ENCODE assay signal across 1 cellular context in the genomic region with DNA sequence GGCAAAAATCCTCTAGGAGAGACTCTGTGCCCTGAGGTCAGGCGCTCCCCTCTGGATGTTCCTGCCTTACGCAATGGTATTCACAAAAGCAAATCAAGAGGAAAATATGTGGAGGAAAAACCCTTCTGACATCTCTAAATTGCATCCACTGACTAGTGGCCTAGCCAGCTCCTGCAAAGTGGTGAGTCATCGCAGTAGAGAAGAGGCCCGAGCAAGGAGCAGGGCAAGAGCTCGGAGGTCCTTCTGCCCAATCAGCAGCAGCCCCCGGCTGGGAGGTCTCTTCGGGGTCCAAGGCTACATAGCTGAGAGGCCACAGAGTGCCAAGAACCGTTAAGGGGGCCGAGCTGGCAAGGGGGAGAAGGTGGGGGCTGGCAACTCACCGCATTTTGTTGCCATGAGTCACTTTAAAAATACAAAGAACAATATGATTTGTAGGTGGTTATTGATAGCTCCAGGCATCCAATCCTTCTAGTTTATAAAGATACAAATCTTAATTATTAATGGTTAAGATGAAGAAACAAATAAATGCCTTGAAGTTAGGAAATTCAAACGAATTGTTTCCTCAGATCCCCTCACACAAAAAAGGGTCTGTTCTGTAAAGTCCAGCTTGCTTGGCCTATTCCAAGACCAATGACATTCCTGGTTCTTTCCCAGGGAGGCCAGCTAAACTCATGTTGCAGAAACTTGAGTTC.
TF ChIP-seq lines count a peak whose summit lies in the region.

No MANE protein-coding gene starts in this region.

TF ChIP-seq in HepG2, 621 proteins besides CTCF, POLR2A, EP300 and RAD21 (continued from another document and continues in another):
- TF ChIP-seq RBM39 (IDR thresholded peaks at IDR 0.05; ENCODE audit: low read depth, low read length, poor library complexity, severe bottlenecking) (no peak), RFXANK (CRISPR knock-in tag; IDR thresholded peaks at IDR 0.05) (no peak), KLF13 (CRISPR knock-in tag; IDR thresholded peaks at IDR 0.05) (no peak), SIN3A (IDR thresholded peaks at IDR 0.05; ENCODE audit: borderline replicate concordance, low read depth, low read length) (no peak), RARA (CRISPR knock-in tag; IDR thresholded peaks at IDR 0.05) (peak; percentile 55), JDP2 (CRISPR knock-in tag; IDR thresholded peaks at IDR 0.05; ENCODE audit: borderline replicate concordance) (no peak), TGIF2 (CRISPR knock-in tag; IDR thresholded peaks at IDR 0.05) (0 out of 2 replicates have a peak, but pooled peaks have one; percentile 9), ZNF44 (CRISPR knock-in tag; IDR thresholded peaks at IDR 0.05) (no peak), ZBTB7B (CRISPR knock-in tag; IDR thresholded peaks at IDR 0.05) (peak; percentile 95), ZNF547 (CRISPR knock-in tag; IDR thresholded peaks at IDR 0.05) (no peak), WIZ (CRISPR knock-in tag; IDR thresholded peaks at IDR 0.05) (no peak), ZBTB21 (CRISPR knock-in tag; IDR thresholded peaks at IDR 0.05) (no peak), ZNF776 (CRISPR knock-in tag; IDR thresholded peaks at IDR 0.05) (no peak), GATAD1 (CRISPR knock-in tag; IDR thresholded peaks at IDR 0.05) (no peak), ZNF382 (CRISPR knock-in tag; IDR thresholded peaks at IDR 0.05; ENCODE audit: borderline replicate concordance) (no peak), ZNF670 (CRISPR knock-in tag; IDR thresholded peaks at IDR 0.05; ENCODE audit: borderline replicate concordance) (no peak), NFIB (CRISPR knock-in tag; IDR thresholded peaks at IDR 0.05; ENCODE audit: borderline replicate concordance) (no peak), ARNTL (CRISPR knock-in tag; IDR thresholded peaks at IDR 0.05) (peak; percentile 53; the same call in 1 of the 2 replicates), ZIK1 (CRISPR knock-in tag; IDR thresholded peaks at IDR 0.05; ENCODE audit: borderline replicate concordance, low read depth) (no peak), SETDB1 (CRISPR knock-in tag; IDR thresholded peaks at IDR 0.05; ENCODE audit: borderline replicate concordance) (no peak), RBM22 (optimal IDR thresholded peaks at IDR 0.05; ENCODE audit: low read length) (no peak), HDAC1 (CRISPR knock-in tag; IDR thresholded peaks at IDR 0.05) (peak; percentile 72; the same call in 1 of the 2 replicates), HOXA5 (CRISPR knock-in tag; IDR thresholded peaks at IDR 0.05) (peak; percentile 63; the same call in 1 of the 2 replicates), CBFB (CRISPR knock-in tag; IDR thresholded peaks at IDR 0.05) (no peak), DNMT1 (CRISPR knock-in tag; IDR thresholded peaks at IDR 0.05) (no peak), ZNF737 (CRISPR knock-in tag; IDR thresholded peaks at IDR 0.05; ENCODE audit: borderline replicate concordance) (no peak), MTF1 (CRISPR knock-in tag; IDR thresholded peaks at IDR 0.05) (no peak), ZFYVE20 (CRISPR knock-in tag; IDR thresholded peaks at IDR 0.05; ENCODE audit: borderline replicate concordance, low read depth) (no peak), TCF7 (IDR thresholded peaks at IDR 0.05; ENCODE audit: low read depth) (peak; percentile 51), ZSCAN9 (CRISPR knock-in tag; IDR thresholded peaks at IDR 0.05; ENCODE audit: borderline replicate concordance) (no peak), SAP130 (CRISPR knock-in tag; IDR thresholded peaks at IDR 0.05; ENCODE audit: low read depth) (no peak)
- TF ChIP-seq, protein P1, sequence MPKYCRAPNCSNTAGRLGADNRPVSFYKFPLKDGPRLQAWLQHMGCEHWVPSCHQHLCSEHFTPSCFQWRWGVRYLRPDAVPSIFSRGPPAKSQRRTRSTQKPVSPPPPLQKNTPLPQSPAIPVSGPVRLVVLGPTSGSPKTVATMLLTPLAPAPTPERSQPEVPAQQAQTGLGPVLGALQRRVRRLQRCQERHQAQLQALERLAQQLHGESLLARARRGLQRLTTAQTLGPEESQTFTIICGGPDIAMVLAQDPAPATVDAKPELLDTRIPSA (CRISPR knock-in tag; IDR thresholded peaks at IDR 0.05; ENCODE audit: borderline replicate concordance) = no peak
- TF ChIP-seq, protein P2, sequence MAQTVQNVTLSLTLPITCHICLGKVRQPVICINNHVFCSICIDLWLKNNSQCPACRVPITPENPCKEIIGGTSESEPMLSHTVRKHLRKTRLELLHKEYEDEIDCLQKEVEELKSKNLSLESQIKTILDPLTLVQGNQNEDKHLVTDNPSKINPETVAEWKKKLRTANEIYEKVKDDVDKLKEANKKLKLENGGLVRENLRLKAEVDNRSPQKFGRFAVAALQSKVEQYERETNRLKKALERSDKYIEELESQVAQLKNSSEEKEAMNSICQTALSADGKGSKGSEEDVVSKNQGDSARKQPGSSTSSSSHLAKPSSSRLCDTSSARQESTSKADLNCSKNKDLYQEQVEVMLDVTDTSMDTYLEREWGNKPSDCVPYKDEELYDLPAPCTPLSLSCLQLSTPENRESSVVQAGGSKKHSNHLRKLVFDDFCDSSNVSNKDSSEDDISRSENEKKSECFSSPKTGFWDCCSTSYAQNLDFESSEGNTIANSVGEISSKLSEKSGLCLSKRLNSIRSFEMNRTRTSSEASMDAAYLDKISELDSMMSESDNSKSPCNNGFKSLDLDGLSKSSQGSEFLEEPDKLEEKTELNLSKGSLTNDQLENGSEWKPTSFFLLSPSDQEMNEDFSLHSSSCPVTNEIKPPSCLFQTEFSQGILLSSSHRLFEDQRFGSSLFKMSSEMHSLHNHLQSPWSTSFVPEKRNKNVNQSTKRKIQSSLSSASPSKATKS (CRISPR knock-in tag; IDR thresholded peaks at IDR 0.05) = no peak
- TF ChIP-seq, protein P3, sequence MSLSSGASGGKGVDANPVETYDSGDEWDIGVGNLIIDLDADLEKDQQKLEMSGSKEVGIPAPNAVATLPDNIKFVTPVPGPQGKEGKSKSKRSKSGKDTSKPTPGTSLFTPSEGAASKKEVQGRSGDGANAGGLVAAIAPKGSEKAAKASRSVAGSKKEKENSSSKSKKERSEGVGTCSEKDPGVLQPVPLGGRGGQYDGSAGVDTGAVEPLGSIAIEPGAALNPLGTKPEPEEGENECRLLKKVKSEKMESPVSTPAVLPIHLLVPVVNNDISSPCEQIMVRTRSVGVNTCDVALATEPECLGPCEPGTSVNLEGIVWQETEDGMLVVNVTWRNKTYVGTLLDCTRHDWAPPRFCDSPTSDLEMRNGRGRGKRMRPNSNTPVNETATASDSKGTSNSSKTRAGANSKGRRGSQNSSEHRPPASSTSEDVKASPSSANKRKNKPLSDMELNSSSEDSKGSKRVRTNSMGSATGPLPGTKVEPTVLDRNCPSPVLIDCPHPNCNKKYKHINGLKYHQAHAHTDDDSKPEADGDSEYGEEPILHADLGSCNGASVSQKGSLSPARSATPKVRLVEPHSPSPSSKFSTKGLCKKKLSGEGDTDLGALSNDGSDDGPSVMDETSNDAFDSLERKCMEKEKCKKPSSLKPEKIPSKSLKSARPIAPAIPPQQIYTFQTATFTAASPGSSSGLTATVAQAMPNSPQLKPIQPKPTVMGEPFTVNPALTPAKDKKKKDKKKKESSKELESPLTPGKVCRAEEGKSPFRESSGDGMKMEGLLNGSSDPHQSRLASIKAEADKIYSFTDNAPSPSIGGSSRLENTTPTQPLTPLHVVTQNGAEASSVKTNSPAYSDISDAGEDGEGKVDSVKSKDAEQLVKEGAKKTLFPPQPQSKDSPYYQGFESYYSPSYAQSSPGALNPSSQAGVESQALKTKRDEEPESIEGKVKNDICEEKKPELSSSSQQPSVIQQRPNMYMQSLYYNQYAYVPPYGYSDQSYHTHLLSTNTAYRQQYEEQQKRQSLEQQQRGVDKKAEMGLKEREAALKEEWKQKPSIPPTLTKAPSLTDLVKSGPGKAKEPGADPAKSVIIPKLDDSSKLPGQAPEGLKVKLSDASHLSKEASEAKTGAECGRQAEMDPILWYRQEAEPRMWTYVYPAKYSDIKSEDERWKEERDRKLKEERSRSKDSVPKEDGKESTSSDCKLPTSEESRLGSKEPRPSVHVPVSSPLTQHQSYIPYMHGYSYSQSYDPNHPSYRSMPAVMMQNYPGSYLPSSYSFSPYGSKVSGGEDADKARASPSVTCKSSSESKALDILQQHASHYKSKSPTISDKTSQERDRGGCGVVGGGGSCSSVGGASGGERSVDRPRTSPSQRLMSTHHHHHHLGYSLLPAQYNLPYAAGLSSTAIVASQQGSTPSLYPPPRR (CRISPR knock-in tag; IDR thresholded peaks at IDR 0.05; ENCODE audit: borderline replicate concordance) = peak; percentile 88
- TF ChIP-seq, protein P4, sequence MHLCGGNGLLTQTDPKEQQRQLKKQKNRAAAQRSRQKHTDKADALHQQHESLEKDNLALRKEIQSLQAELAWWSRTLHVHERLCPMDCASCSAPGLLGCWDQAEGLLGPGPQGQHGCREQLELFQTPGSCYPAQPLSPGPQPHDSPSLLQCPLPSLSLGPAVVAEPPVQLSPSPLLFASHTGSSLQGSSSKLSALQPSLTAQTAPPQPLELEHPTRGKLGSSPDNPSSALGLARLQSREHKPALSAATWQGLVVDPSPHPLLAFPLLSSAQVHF (CRISPR knock-in tag; IDR thresholded peaks at IDR 0.05) = no peak
- TF ChIP-seq, protein P5, sequence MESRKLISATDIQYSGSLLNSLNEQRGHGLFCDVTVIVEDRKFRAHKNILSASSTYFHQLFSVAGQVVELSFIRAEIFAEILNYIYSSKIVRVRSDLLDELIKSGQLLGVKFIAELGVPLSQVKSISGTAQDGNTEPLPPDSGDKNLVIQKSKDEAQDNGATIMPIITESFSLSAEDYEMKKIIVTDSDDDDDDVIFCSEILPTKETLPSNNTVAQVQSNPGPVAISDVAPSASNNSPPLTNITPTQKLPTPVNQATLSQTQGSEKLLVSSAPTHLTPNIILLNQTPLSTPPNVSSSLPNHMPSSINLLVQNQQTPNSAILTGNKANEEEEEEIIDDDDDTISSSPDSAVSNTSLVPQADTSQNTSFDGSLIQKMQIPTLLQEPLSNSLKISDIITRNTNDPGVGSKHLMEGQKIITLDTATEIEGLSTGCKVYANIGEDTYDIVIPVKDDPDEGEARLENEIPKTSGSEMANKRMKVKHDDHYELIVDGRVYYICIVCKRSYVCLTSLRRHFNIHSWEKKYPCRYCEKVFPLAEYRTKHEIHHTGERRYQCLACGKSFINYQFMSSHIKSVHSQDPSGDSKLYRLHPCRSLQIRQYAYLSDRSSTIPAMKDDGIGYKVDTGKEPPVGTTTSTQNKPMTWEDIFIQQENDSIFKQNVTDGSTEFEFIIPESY (CRISPR knock-in tag; IDR thresholded peaks at IDR 0.05) = no peak; the same call in 1 of the 2 replicates
- TF ChIP-seq, protein P6, sequence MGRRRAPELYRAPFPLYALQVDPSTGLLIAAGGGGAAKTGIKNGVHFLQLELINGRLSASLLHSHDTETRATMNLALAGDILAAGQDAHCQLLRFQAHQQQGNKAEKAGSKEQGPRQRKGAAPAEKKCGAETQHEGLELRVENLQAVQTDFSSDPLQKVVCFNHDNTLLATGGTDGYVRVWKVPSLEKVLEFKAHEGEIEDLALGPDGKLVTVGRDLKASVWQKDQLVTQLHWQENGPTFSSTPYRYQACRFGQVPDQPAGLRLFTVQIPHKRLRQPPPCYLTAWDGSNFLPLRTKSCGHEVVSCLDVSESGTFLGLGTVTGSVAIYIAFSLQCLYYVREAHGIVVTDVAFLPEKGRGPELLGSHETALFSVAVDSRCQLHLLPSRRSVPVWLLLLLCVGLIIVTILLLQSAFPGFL (CRISPR knock-in tag; IDR thresholded peaks at IDR 0.05) = no peak
- TF ChIP-seq, protein P7, sequence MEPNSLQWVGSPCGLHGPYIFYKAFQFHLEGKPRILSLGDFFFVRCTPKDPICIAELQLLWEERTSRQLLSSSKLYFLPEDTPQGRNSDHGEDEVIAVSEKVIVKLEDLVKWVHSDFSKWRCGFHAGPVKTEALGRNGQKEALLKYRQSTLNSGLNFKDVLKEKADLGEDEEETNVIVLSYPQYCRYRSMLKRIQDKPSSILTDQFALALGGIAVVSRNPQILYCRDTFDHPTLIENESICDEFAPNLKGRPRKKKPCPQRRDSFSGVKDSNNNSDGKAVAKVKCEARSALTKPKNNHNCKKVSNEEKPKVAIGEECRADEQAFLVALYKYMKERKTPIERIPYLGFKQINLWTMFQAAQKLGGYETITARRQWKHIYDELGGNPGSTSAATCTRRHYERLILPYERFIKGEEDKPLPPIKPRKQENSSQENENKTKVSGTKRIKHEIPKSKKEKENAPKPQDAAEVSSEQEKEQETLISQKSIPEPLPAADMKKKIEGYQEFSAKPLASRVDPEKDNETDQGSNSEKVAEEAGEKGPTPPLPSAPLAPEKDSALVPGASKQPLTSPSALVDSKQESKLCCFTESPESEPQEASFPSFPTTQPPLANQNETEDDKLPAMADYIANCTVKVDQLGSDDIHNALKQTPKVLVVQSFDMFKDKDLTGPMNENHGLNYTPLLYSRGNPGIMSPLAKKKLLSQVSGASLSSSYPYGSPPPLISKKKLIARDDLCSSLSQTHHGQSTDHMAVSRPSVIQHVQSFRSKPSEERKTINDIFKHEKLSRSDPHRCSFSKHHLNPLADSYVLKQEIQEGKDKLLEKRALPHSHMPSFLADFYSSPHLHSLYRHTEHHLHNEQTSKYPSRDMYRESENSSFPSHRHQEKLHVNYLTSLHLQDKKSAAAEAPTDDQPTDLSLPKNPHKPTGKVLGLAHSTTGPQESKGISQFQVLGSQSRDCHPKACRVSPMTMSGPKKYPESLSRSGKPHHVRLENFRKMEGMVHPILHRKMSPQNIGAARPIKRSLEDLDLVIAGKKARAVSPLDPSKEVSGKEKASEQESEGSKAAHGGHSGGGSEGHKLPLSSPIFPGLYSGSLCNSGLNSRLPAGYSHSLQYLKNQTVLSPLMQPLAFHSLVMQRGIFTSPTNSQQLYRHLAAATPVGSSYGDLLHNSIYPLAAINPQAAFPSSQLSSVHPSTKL (CRISPR knock-in tag; IDR thresholded peaks at IDR 0.05) = peak; percentile 90
- TF ChIP-seq, protein P8, sequence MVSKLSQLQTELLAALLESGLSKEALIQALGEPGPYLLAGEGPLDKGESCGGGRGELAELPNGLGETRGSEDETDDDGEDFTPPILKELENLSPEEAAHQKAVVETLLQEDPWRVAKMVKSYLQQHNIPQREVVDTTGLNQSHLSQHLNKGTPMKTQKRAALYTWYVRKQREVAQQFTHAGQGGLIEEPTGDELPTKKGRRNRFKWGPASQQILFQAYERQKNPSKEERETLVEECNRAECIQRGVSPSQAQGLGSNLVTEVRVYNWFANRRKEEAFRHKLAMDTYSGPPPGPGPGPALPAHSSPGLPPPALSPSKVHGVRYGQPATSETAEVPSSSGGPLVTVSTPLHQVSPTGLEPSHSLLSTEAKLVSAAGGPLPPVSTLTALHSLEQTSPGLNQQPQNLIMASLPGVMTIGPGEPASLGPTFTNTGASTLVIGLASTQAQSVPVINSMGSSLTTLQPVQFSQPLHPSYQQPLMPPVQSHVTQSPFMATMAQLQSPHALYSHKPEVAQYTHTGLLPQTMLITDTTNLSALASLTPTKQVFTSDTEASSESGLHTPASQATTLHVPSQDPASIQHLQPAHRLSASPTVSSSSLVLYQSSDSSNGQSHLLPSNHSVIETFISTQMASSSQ (IDR thresholded peaks at IDR 0.05; ENCODE audit: low read depth) = peak; percentile 28; the same call in 1 of the 2 replicates
- TF ChIP-seq, protein P8 (CRISPR knock-in tag; IDR thresholded peaks at IDR 0.05; ENCODE audit: borderline replicate concordance) = peak; percentile 67; the same call in 1 of the 2 replicates
